In genomic region chr9:131668439-131669233, GRCh38 we compare ENCODE assay signal across 8 cellular contexts.
DNase-seq lines count a peak whose midpoint lies in the region; ATAC-seq and TF ChIP-seq lines count a peak whose summit lies in the region.

No MANE protein-coding gene starts in this region.

- no peak for TF ChIP-seq CTCF in lower lobe of right lung (IDR thresholded peaks at IDR 0.05)

- no peaks in the 10 kb centered on the region for H3K27me3 ChIP-seq in lower lobe of right lung (ENCODE audit: low read depth)

- H3K36me3 ChIP-seq in lower lobe of right lung, result no peaks in the 10 kb centered on the region

- intact Hi-C loops in lower lobe of right lung (cut with DNase I), result no loop called here

- H3K4me1 ChIP-seq in lower lobe of right lung, result peaks cover 85% of the 10 kb centered on the region

- no peaks in the 10 kb centered on the region for H3K9me3 ChIP-seq in lower lobe of right lung

- TF ChIP-seq POLR2A in GM18505 (IDR thresholded peaks at IDR 0.05; ENCODE audit: borderline replicate concordance, extremely low read depth, insufficient read depth, insufficient read length), result peak; percentile 31

- DNase-seq in T-helper 22 cell (ENCODE audit: low read depth) (peak; percentile 79), astrocyte of the hippocampus (ENCODE audit: low read depth, low spot score) (peak; percentile 78), lower lobe of right lung (no peak), inferior parietal cortex (ENCODE audit: extremely low spot score) (no peak), DMS153 treated with DMSO at 0.1 percent for 48 hours (lab: John Stamatoyannopoulos, UW; ENCODE audit: unreplicated experiment) (no peak)
- DNase-seq in stimulated activated CD8-positive, alpha-beta memory T cell treated with anti-CD3 and anti-CD28 coated beads, Interleukin-15, amount 100 ng/mL, for 48 hours (ENCODE audit: low read depth in 2 of 2), result peak; percentile 66 to 70

- ATAC-seq in GM18505 (IDR thresholded peaks at IDR 0.05; ENCODE audit: unreplicated experiment) (peak; percentile 43), HG03342 (IDR thresholded peaks at IDR 0.05; ENCODE audit: unreplicated experiment) (peak; percentile 45), lower lobe of right lung (peak; percentile 52)

- peak overlapping the region; percentile 81 for H3K27ac ChIP-seq in lower lobe of right lung

- H3K4me3 ChIP-seq in lower lobe of right lung, result no peak overlapping the region

Comparison
In these comparisons a context has a peak if more than half of its experiments do, and no peak if none do; other contexts are left out.
1. DNase-seq: peak in T-helper 22 cell (single experiment), astrocyte of the hippocampus (single experiment) and stimulated activated CD8-positive, alpha-beta memory T cell treated with anti-CD3 and anti-CD28 coated beads, Interleukin-15, amount 100 ng/mL, for 48 hours (2 of 2); none in lower lobe of right lung (single experiment), inferior parietal cortex (single experiment) and DMS153 treated with DMSO at 0.1 percent for 48 hours (single experiment).
2. Peak in every context shown above with its lines, with median percentiles within 50 percentile points of each other: ATAC-seq.